22 cellular contexts compared by ENCODE assay signal in genomic region chr17:6559753-6560215, GRCh38.
"Had no signal": no experiment of that assay in that cellular context is flagged by ENCODE, and none has a peak within 500 bp of the region (broad histone marks: within the 10 kb centered on the region; RNA-seq: fewer than 3 reads in every experiment).

No MANE protein-coding gene starts in this region.

- H3K4me3 ChIP-seq: ascending aorta, sigmoid colon, smooth muscle cell, suprapubic skin, vagina had no signal

- H3K36me3 ChIP-seq: ascending aorta, brain microvascular endothelial cell, sigmoid colon, suprapubic skin, vagina had no signal

- H3K27ac Mint-ChIP-seq: activated CD4-positive, alpha-beta memory T cell treated with anti-CD3 and anti-CD28 coated beads, Interleukin-2, amount 10 ng/mL, durations not matched to agents 7 days and 5 days; activated CD4-positive, alpha-beta T cell treated with anti-CD3 and anti-CD28 coated beads, Interleukin-2, amount 10 ng/mL, durations not matched to agents 24 days and 14 days; activated CD8-positive, alpha-beta memory T cell treated with anti-CD3 and anti-CD28 coated beads, Interleukin-2, amount 10 ng/mL, durations not matched to agents 7 days and 5 days; activated naive CD4-positive, alpha-beta T cell treated with anti-CD3 and anti-CD28 coated beads, Interleukin-2, amount 50 U/mL, for 72 hours; stimulated activated naive CD8-positive, alpha-beta T cell treated with anti-CD3 and anti-CD28 coated beads, Interleukin-15, Interleukin-2, amounts not matched to agents 100 ng/mL and 50 ng/mL, for 24 hours had no signal

- H3K27me3 ChIP-seq: ascending aorta, vagina had no signal

- H3K36me3 Mint-ChIP-seq: activated CD8-positive, alpha-beta memory T cell treated with anti-CD3 and anti-CD28 coated beads, Interleukin-2, amount 10 ng/mL, durations not matched to agents 7 days and 5 days; activated naive CD4-positive, alpha-beta T cell treated with anti-CD3 and anti-CD28 coated beads, Interleukin-2, amount 50 U/mL, for 72 hours had no signal

- H3K9me3 Mint-ChIP-seq: activated CD4-positive, alpha-beta memory T cell treated with anti-CD3 and anti-CD28 coated beads, Interleukin-2, amount 10 ng/mL, durations not matched to agents 7 days and 5 days; activated CD4-positive, alpha-beta T cell treated with anti-CD3 and anti-CD28 coated beads, Interleukin-2, amount 10 ng/mL, durations not matched to agents 24 days and 14 days; activated naive CD4-positive, alpha-beta T cell treated with anti-CD3 and anti-CD28 coated beads, Interleukin-2, amount 50 U/mL, for 72 hours; stimulated activated naive CD8-positive, alpha-beta T cell treated with anti-CD3 and anti-CD28 coated beads, Interleukin-15, Interleukin-2, amounts not matched to agents 100 ng/mL and 50 ng/mL, for 24 hours had no signal

- H3K4me3 Mint-ChIP-seq: activated CD4-positive, alpha-beta memory T cell treated with anti-CD3 and anti-CD28 coated beads, Interleukin-2, amount 10 ng/mL, durations not matched to agents 7 days and 5 days; activated CD4-positive, alpha-beta T cell treated with anti-CD3 and anti-CD28 coated beads, Interleukin-2, amount 10 ng/mL, durations not matched to agents 24 days and 14 days; activated CD8-positive, alpha-beta memory T cell treated with anti-CD3 and anti-CD28 coated beads, Interleukin-2, amount 10 ng/mL, durations not matched to agents 7 days and 5 days; stimulated activated naive CD8-positive, alpha-beta T cell treated with anti-CD3 and anti-CD28 coated beads, Interleukin-15, Interleukin-2, amounts not matched to agents 100 ng/mL and 50 ng/mL, for 24 hours had no signal

- H3K9me3 ChIP-seq: ascending aorta, sigmoid colon, suprapubic skin, vagina had no signal

- H3K4me1 ChIP-seq: foreskin keratinocyte had no signal

- H3K27ac ChIP-seq: ascending aorta, brain microvascular endothelial cell, foreskin keratinocyte, suprapubic skin, vagina, VCaP had no signal

- ATAC-seq: activated CD4-positive, CD25-positive, alpha-beta regulatory T cell treated with anti-CD3 and anti-CD28 coated beads, Interleukin-2, amount 50 U/mL, for 24 hours; activated CD8-positive, alpha-beta memory T cell treated with anti-CD3 and anti-CD28 coated beads, Interleukin-2, amount 10 ng/mL, durations not matched to agents 7 days and 5 days; activated naive CD4-positive, alpha-beta T cell treated with anti-CD3 and anti-CD28 coated beads, Interleukin-2, amount 50 U/mL, for 72 hours; foreskin keratinocyte; left colon had no signal

- DNase-seq: activated CD4-positive, alpha-beta memory T cell treated with anti-CD3 and anti-CD28 coated beads, Interleukin-2, amount 10 ng/mL, durations not matched to agents 7 days and 5 days; activated CD4-positive, alpha-beta T cell treated with anti-CD3 and anti-CD28 coated beads, Interleukin-2, amount 10 ng/mL, durations not matched to agents 24 days and 14 days; activated CD8-positive, alpha-beta memory T cell treated with anti-CD3 and anti-CD28 coated beads, Interleukin-2, amount 10 ng/mL, durations not matched to agents 7 days and 5 days; activated T-cell treated with anti-CD3 and anti-CD28 coated beads for 4 hours; brain microvascular endothelial cell; dermis blood vessel endothelial cell; effector CD8-positive, alpha-beta T cell; foreskin keratinocyte; left colon; mesenchymal stem cell; occipital lobe; sigmoid colon; stimulated activated CD4-positive, alpha-beta T cell treated with anti-CD3 and anti-CD28 coated beads, Interleukin-4, amount 100 ng/mL, for 24 hours; trophoblast cell had no signal
